9 cellular contexts compared by ENCODE assay signal in genomic region chr17:64441772-64442549, GRCh38. TPM values are rescaled to one million over a fixed set of nuclear protein-coding genes. Genes with fewer than 3 reads are reported as not detected.
DNase-seq lines count a peak whose midpoint lies in the region; ATAC-seq lines count a peak whose summit lies in the region.
"Had no signal": no experiment of that assay in that cellular context is flagged by ENCODE, and none has a peak within 500 bp of the region (broad histone marks: within the 10 kb centered on the region; RNA-seq: fewer than 3 reads in every experiment).

No MANE protein-coding gene starts in this region.

- H3K9me3 Mint-ChIP-seq in activated T-cell treated with anti-CD3 and anti-CD28 coated beads, Interleukin-2, amount 50 U/mL, for 24 hours, result peaks cover 20% of the 10 kb centered on the region
- H3K9me3 Mint-ChIP-seq in stimulated activated naive CD8-positive, alpha-beta T cell treated with anti-CD3 and anti-CD28 coated beads, Interleukin-15, amount 100 ng/mL, for 72 hours, result peaks cover 30 to 31% of the 10 kb centered on the region in 2 donors

- H3K4me3 Mint-ChIP-seq in activated T-cell treated with anti-CD3 and anti-CD28 coated beads, Interleukin-2, amount 50 U/mL, for 24 hours, result peak overlapping the region; percentile 50
- H3K4me3 Mint-ChIP-seq in stimulated activated naive CD8-positive, alpha-beta T cell treated with anti-CD3 and anti-CD28 coated beads, Interleukin-15, amount 100 ng/mL, for 72 hours, result peak overlapping the region; percentile 48 to 66

- peak overlapping the region; percentile 80 for H3K27ac Mint-ChIP-seq in activated T-cell treated with anti-CD3 and anti-CD28 coated beads, Interleukin-2, amount 50 U/mL, for 24 hours
- peak overlapping the region; percentile 76 to 85 for H3K27ac Mint-ChIP-seq in stimulated activated naive CD8-positive, alpha-beta T cell treated with anti-CD3 and anti-CD28 coated beads, Interleukin-15, amount 100 ng/mL, for 72 hours

- peaks cover 5% of the 10 kb centered on the region for H3K36me3 Mint-ChIP-seq in activated T-cell treated with anti-CD3 and anti-CD28 coated beads, Interleukin-2, amount 50 U/mL, for 24 hours (ENCODE audit: low read depth)

- ATAC-seq in left ventricle myocardium superior (peak; percentile 87), HG02623 (IDR thresholded peaks at IDR 0.05; ENCODE audit: unreplicated experiment) (no peak), HG03521 (IDR thresholded peaks at IDR 0.05; ENCODE audit: unreplicated experiment) (no peak), GM21447 (IDR thresholded peaks at IDR 0.05; ENCODE audit: unreplicated experiment) (no peak)
- ATAC-seq in stimulated activated naive CD8-positive, alpha-beta T cell treated with anti-CD3 and anti-CD28 coated beads, Interleukin-15, amount 100 ng/mL, for 72 hours, result peak; percentile 40

- DNase-seq in Kasumi-1 (lab: John Stamatoyannopoulos, UW) (peak; percentile 99 to 100), left ventricle myocardium superior (no peak), GM19238 (ENCODE audit: insufficient read length, low spot score) (no peak)
- DNase-seq in activated T-cell treated with anti-CD3 and anti-CD28 coated beads, Interleukin-2, amount 50 U/mL, for 24 hours, result peak; percentile 48
- DNase-seq in stimulated activated naive CD8-positive, alpha-beta T cell treated with anti-CD3 and anti-CD28 coated beads, Interleukin-15, amount 100 ng/mL, for 72 hours, result no peak

- no peaks in the 10 kb centered on the region for H3K27me3 Mint-ChIP-seq in activated T-cell treated with anti-CD3 and anti-CD28 coated beads, Interleukin-2, amount 50 U/mL, for 24 hours
- no peaks in the 10 kb centered on the region for H3K27me3 Mint-ChIP-seq in stimulated activated naive CD8-positive, alpha-beta T cell treated with anti-CD3 and anti-CD28 coated beads, Interleukin-15, amount 100 ng/mL, for 72 hours

- H3K4me1 Mint-ChIP-seq in activated T-cell treated with anti-CD3 and anti-CD28 coated beads, Interleukin-2, amount 50 U/mL, for 24 hours (ENCODE audit: low read depth), result peaks cover 21% of the 10 kb centered on the region
- H3K4me1 Mint-ChIP-seq in stimulated activated naive CD8-positive, alpha-beta T cell treated with anti-CD3 and anti-CD28 coated beads, Interleukin-15, amount 100 ng/mL, for 72 hours, result peaks cover 17% of the 10 kb centered on the region

- intact Hi-C loops in left ventricle myocardium superior (cut with micrococcal nuclease), result no loop called here

RNA-seq across cellular contexts. Expression of gene MILR1, which starts 7.0 kb away (rescaled TPM):
- 3.4 TPM for total RNA-seq in left ventricle myocardium superior
- total RNA-seq: epithelial cell of proximal tubule had no signal

RNA-seq across cellular contexts. Expression of gene PECAM1, which starts 51.3 kb away (rescaled TPM):
- 112 TPM for total RNA-seq in left ventricle myocardium superior

RNA-seq across cellular contexts. Expression of gene POLG2, which starts 54.9 kb away (rescaled TPM):
- 5.9 TPM for total RNA-seq in left ventricle myocardium superior

Comparison
In these comparisons a context has a peak if more than half of its experiments do, and no peak if none do; other contexts are left out.
1. DNase-seq: peak in Kasumi-1 (2 of 2) and activated T-cell treated with anti-CD3 and anti-CD28 coated beads, Interleukin-2, amount 50 U/mL, for 24 hours (single experiment); none in left ventricle myocardium superior (single experiment), stimulated activated naive CD8-positive, alpha-beta T cell treated with anti-CD3 and anti-CD28 coated beads, Interleukin-15, amount 100 ng/mL, for 72 hours (0 of 2) and GM19238 (single experiment).
2. ATAC-seq: peak in left ventricle myocardium superior (single experiment) and stimulated activated naive CD8-positive, alpha-beta T cell treated with anti-CD3 and anti-CD28 coated beads, Interleukin-15, amount 100 ng/mL, for 72 hours (single experiment); none in HG02623 (single experiment), HG03521 (single experiment) and GM21447 (single experiment).